1 cellular context compared by ENCODE assay signal in the genomic region with DNA sequence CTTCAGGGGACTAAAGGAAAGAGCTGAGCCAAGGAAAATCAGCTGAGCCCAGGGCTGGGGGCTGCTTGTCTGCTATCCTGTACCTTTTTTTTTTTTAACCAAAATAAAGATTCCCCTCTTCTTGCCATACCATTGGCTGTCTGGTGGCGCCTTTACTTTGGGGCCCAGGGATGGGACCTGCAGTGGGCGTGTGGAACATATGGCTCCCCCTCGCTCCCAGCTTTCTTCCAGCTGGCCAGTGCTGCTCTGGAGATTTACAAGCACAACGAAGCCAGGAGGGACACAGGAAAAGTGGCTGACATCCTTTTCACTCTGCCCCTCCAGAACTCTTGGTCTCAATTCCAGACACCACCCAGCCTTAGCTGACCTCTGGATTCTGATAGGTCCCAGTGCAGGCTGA.
TF ChIP-seq lines count a peak whose summit lies in the region.

No MANE protein-coding gene starts in this region.

TF ChIP-seq in H1, 55 proteins besides CTCF, POLR2A, EP300 and RAD21:
- TF ChIP-seq JUND (IDR thresholded peaks at IDR 0.05; ENCODE audit: low read length) (no peak), GTF2F1 (IDR thresholded peaks at IDR 0.05; ENCODE audit: borderline replicate concordance, low read depth, low read length) (no peak), CTBP2 (IDR thresholded peaks at IDR 0.05; ENCODE audit: borderline replicate concordance, insufficient read depth, insufficient read length, low read length) (no peak), KDM5A (IDR thresholded peaks at IDR 0.05; ENCODE audit: low read length) (no peak), ZNF274 (IDR thresholded peaks at IDR 0.05; ENCODE audit: borderline replicate concordance, extremely low read depth, low read length) (no peak), CHD2 (IDR thresholded peaks at IDR 0.05; ENCODE audit: low read length) (no peak), HDAC6 (IDR thresholded peaks at IDR 0.05; ENCODE audit: low read depth, low read length) (no peak), SRF (IDR thresholded peaks at IDR 0.05; ENCODE audit: low read depth, low read length) (no peak), POU5F1 (IDR thresholded peaks at IDR 0.05; ENCODE audit: low read depth, low read length) (no peak), EGR1 (IDR thresholded peaks at IDR 0.05; ENCODE audit: borderline replicate concordance, low read depth, low read length) (no peak), KDM4A (IDR thresholded peaks at IDR 0.05; ENCODE audit: low read depth, low read length, severe bottlenecking) (no peak)
